Comparison of ENCODE assay signal across 12 cellular contexts in genomic region chr2:101616411-101616810, GRCh38.
DNase-seq lines count a peak whose midpoint lies in the region; ATAC-seq and TF ChIP-seq lines count a peak whose summit lies in the region.
"Had no signal": no experiment of that assay in that cellular context is flagged by ENCODE, and none has a peak within 500 bp of the region (broad histone marks: within the 10 kb centered on the region; RNA-seq: fewer than 3 reads in every experiment).

No MANE protein-coding gene starts in this region.

- H3K9ac ChIP-seq in SK-N-SH: no peak overlapping the region

- no peak overlapping the region; a peak in 1 of 4 replicates for H3K27ac ChIP-seq in SK-N-SH (ENCODE audit: low read depth in 2 of 2, low read length in 1 of 2)
- H3K27ac ChIP-seq: Peyer's patch had no signal

- peak; percentile 29 for DNase-seq in SK-N-SH
- peak; percentile 47 for DNase-seq in brain pericyte (ENCODE audit: low read depth, low spot score)
- peak; percentile 44 for DNase-seq in islet precursor cell
- DNase-seq in activated naive CD4-positive, alpha-beta T cell treated with anti-CD3 and anti-CD28 coated beads for 36 hours: no peak
- no peak for DNase-seq in stimulated activated naive CD8-positive, alpha-beta T cell treated with anti-CD3 and anti-CD28 coated beads, Interleukin-15, Interleukin-2, amounts not matched to agents 100 U/mL and 50 U/mL, for 24 hours
- DNase-seq: DMS79, H9, NCI-H187 treated with DMSO at 0.1 percent for 48 hours, Peyer's patch had no signal

- no peak overlapping the region for H3K27ac Mint-ChIP-seq in activated naive CD4-positive, alpha-beta T cell treated with anti-CD3 and anti-CD28 coated beads for 36 hours

- no peaks in the 10 kb centered on the region for H3F3A ChIP-seq in SK-N-SH (replicated peaks; ENCODE audit: insufficient read depth)

- no peaks in the 10 kb centered on the region for H3K9me2 ChIP-seq in SK-N-SH

- H3K4me3 Mint-ChIP-seq in activated naive CD4-positive, alpha-beta T cell treated with anti-CD3 and anti-CD28 coated beads for 36 hours: no peak overlapping the region
- H3K4me3 Mint-ChIP-seq: H9 had no signal

- no peaks in the 10 kb centered on the region for H3K36me3 Mint-ChIP-seq in activated naive CD4-positive, alpha-beta T cell treated with anti-CD3 and anti-CD28 coated beads for 36 hours (ENCODE audit: low read depth)

- H2AFZ ChIP-seq in SK-N-SH (ENCODE audit: low read depth): peak overlapping the region; percentile 32; the same call in 1 of the 2 replicates

- no peak overlapping the region for H3K4me3 ChIP-seq in SK-N-SH (ENCODE audit: low read depth in 2 of 2, low read length in 1 of 2)
- H3K4me3 ChIP-seq: Peyer's patch had no signal

- no peaks in the 10 kb centered on the region for H3K27me3 ChIP-seq in SK-N-SH (ENCODE audit: insufficient read depth)
- H3K27me3 ChIP-seq: Peyer's patch had no signal

- ATAC-seq in SK-N-SH treated with all-trans-retinoic acid at 6 μM for 48 hours (no peak), esophagus mucosa (no peak), HG03565 (IDR thresholded peaks at IDR 0.05; ENCODE audit: unreplicated experiment) (no peak)
- ATAC-seq in stimulated activated naive CD8-positive, alpha-beta T cell treated with anti-CD3 and anti-CD28 coated beads, Interleukin-15, Interleukin-2, amounts not matched to agents 100 U/mL and 50 U/mL, for 24 hours: no peak

- CTCF ChIA-PET in SK-N-SH (lab: Yijun Ruan, JAX): no interaction called here
- CTCF ChIA-PET in activated naive CD4-positive, alpha-beta T cell treated with anti-CD3 and anti-CD28 coated beads for 36 hours (lab: Charles Lee): no interaction called here

- TF ChIP-seq CTCF in SK-N-SH (IDR thresholded peaks at IDR 0.05): no peak

- no peak overlapping the region for H3K4me2 ChIP-seq in SK-N-SH

- peaks cover 26% of the 10 kb centered on the region for H3K4me1 Mint-ChIP-seq in activated naive CD4-positive, alpha-beta T cell treated with anti-CD3 and anti-CD28 coated beads for 36 hours (ENCODE audit: low read depth)

- H3K79me2 ChIP-seq in SK-N-SH (ENCODE audit: insufficient read depth): no peaks in the 10 kb centered on the region

- H3K9me3 ChIP-seq in SK-N-SH: no peaks in the 10 kb centered on the region
- H3K9me3 ChIP-seq: Peyer's patch had no signal

- no peaks in the 10 kb centered on the region for H3K9me3 Mint-ChIP-seq in activated naive CD4-positive, alpha-beta T cell treated with anti-CD3 and anti-CD28 coated beads for 36 hours

- H3K36me3 ChIP-seq in SK-N-SH (replicated peaks in 1 of 2; ENCODE audit: control insufficient read depth in 1 of 2, insufficient read depth in 2 of 2, low read length in 1 of 2): no peaks in the 10 kb centered on the region
- H3K36me3 ChIP-seq: Peyer's patch had no signal

- peaks cover 5 to 6% of the 10 kb centered on the region in 2 experiments; a peak in 3 of 4 replicates for H3K4me1 ChIP-seq in SK-N-SH (ENCODE audit: control insufficient read depth in 1 of 2, insufficient read depth in 2 of 2, low read depth in 1 of 2, low read length in 1 of 2)

- no peaks in the 10 kb centered on the region for H4K20me1 ChIP-seq in SK-N-SH (ENCODE audit: insufficient read depth)

- H3K27me3 Mint-ChIP-seq in activated naive CD4-positive, alpha-beta T cell treated with anti-CD3 and anti-CD28 coated beads for 36 hours (ENCODE audit: low read depth): no peaks in the 10 kb centered on the region

- POLR2A ChIA-PET in SK-N-SH (lab: Yijun Ruan, JAX): no interaction called here

- 88% methylated on average over 13 of the region's 13 CpGs for WGBS in SK-N-SH (ENCODE audit: low lambda C conversion rate)

- no peak for TF ChIP-seq RAD21 in SK-N-SH (IDR thresholded peaks at IDR 0.05; ENCODE audit: low read length)

- no peak for TF ChIP-seq EP300 in SK-N-SH (IDR thresholded peaks at IDR 0.05; ENCODE audit: borderline replicate concordance in 1 of 2, low read depth in 1 of 2, low read length in 1 of 2)

- intact Hi-C loops in activated naive CD4-positive, alpha-beta T cell treated with anti-CD3 and anti-CD28 coated beads for 36 hours (cut with micrococcal nuclease): no loop called here

TF ChIP-seq in SK-N-SH, 30 proteins besides CTCF, POLR2A, EP300 and RAD21 (continues in another document):
- TF ChIP-seq MEF2A (IDR thresholded peaks at IDR 0.05; ENCODE audit: borderline replicate concordance, low read depth) (no peak), POLR2AphosphoS5 (IDR thresholded peaks at IDR 0.05; ENCODE audit: low read depth, low read length) (no peak), REST (IDR thresholded peaks at IDR 0.05; ENCODE audit: low read depth, low read length) (no peak), FOSL2 (IDR thresholded peaks at IDR 0.05; ENCODE audit: borderline replicate concordance, low read depth) (no peak), NRF1 (IDR thresholded peaks at IDR 0.05; ENCODE audit: low read depth, low read length) (no peak), NFIC (IDR thresholded peaks at IDR 0.05; ENCODE audit: borderline replicate concordance) (no peak)
- TF ChIP-seq, protein P1, sequence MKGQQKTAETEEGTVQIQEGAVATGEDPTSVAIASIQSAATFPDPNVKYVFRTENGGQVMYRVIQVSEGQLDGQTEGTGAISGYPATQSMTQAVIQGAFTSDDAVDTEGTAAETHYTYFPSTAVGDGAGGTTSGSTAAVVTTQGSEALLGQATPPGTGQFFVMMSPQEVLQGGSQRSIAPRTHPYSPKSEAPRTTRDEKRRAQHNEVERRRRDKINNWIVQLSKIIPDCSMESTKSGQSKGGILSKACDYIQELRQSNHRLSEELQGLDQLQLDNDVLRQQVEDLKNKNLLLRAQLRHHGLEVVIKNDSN (IDR thresholded peaks at IDR 0.05; ENCODE audit: borderline replicate concordance, low read depth): no peak

TF ChIP-seq in SK-N-SH treated with all-trans-retinoic acid at 6 μM for 48 hours, 23 proteins besides CTCF, POLR2A, EP300 and RAD21 (continues in another document):
- TF ChIP-seq ZNF70 (CRISPR knock-in tag; IDR thresholded peaks at IDR 0.05) (no peak), BACH2 (CRISPR knock-in tag; IDR thresholded peaks at IDR 0.05; ENCODE audit: borderline replicate concordance) (no peak), ZNF8 (CRISPR knock-in tag; IDR thresholded peaks at IDR 0.05) (no peak), SNAI2 (CRISPR knock-in tag; IDR thresholded peaks at IDR 0.05) (no peak), CREB5 (CRISPR knock-in tag; IDR thresholded peaks at IDR 0.05; ENCODE audit: low read depth) (no peak), CSDC2 (CRISPR knock-in tag; IDR thresholded peaks at IDR 0.05) (no peak), TOX (CRISPR knock-in tag; IDR thresholded peaks at IDR 0.05; ENCODE audit: borderline replicate concordance) (no peak), ESRRG (CRISPR knock-in tag; IDR thresholded peaks at IDR 0.05) (no peak), ZFP30 (CRISPR knock-in tag; IDR thresholded peaks at IDR 0.05) (no peak), RARB (CRISPR knock-in tag; IDR thresholded peaks at IDR 0.05) (no peak), ARNTL (CRISPR knock-in tag; IDR thresholded peaks at IDR 0.05; ENCODE audit: borderline replicate concordance, low read depth) (no peak), TCF4 (CRISPR knock-in tag; IDR thresholded peaks at IDR 0.05; ENCODE audit: borderline replicate concordance) (no peak), PPARA (CRISPR knock-in tag; IDR thresholded peaks at IDR 0.05; ENCODE audit: borderline replicate concordance) (no peak), GLIS3 (CRISPR knock-in tag; IDR thresholded peaks at IDR 0.05) (no peak), ISL1 (CRISPR knock-in tag; IDR thresholded peaks at IDR 0.05) (no peak)
- TF ChIP-seq, protein P2, sequence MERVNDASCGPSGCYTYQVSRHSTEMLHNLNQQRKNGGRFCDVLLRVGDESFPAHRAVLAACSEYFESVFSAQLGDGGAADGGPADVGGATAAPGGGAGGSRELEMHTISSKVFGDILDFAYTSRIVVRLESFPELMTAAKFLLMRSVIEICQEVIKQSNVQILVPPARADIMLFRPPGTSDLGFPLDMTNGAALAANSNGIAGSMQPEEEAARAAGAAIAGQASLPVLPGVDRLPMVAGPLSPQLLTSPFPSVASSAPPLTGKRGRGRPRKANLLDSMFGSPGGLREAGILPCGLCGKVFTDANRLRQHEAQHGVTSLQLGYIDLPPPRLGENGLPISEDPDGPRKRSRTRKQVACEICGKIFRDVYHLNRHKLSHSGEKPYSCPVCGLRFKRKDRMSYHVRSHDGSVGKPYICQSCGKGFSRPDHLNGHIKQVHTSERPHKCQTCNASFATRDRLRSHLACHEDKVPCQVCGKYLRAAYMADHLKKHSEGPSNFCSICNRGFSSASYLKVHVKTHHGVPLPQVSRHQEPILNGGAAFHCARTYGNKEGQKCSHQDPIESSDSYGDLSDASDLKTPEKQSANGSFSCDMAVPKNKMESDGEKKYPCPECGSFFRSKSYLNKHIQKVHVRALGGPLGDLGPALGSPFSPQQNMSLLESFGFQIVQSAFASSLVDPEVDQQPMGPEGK (CRISPR knock-in tag; IDR thresholded peaks at IDR 0.05; ENCODE audit: borderline replicate concordance): no peak

Comparison
In these comparisons a context has a peak if more than half of its experiments do, and no peak if none do; other contexts are left out.
1. DNase-seq: peak in SK-N-SH (single experiment), brain pericyte (single experiment) and islet precursor cell (single experiment); none in activated naive CD4-positive, alpha-beta T cell treated with anti-CD3 and anti-CD28 coated beads for 36 hours (single experiment) and stimulated activated naive CD8-positive, alpha-beta T cell treated with anti-CD3 and anti-CD28 coated beads, Interleukin-15, Interleukin-2, amounts not matched to agents 100 U/mL and 50 U/mL, for 24 hours (single experiment).